Comparison of ENCODE assay signal across 8 cellular contexts in the genomic region with DNA sequence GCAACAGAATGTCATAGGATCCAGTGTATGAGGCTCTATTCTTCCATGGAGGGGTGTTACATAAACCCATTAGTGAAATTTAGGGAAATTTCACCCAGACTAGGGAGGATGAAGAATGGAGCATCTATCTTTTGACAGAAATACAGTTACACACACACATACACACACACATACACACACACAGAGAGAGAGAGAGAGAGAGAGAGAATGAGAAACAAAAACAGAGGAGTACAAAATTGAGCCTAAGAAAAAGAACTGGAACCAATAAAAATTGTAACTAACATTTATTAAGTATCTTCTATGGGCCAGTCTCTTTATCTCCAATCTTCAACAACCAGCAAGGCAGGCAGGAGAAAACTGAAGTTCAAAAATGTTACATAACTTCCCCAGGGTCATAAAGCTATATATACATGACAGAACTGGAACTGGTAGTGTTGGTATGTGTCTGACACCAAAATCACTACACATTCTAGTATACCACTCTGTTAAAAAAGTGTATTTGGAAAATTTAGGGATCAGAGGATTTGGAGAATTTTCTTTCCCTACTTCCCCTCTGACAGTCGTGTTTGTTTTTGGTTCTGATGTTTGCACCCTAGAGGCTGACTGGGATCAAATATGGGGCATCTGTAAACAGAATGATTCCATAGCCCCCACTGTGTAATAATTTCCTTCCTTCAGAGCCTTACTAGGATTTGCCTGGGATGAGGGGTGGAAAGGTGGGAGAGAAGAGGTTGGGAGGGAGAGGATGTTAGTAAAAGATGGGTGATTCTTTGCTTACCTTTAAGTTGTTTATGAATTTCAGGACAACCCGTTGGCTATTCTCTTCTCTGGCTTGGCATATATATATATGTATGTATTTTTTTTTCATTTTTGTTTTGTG. TPM values are rescaled to one million over a fixed set of nuclear protein-coding genes. Genes with fewer than 3 reads are reported as not detected.
DNase-seq lines count a peak whose midpoint lies in the region; ATAC-seq and TF ChIP-seq lines count a peak whose summit lies in the region.

No MANE protein-coding gene starts in this region.

- peak overlapping the region; percentile 97 for H3K4me2 ChIP-seq in PC-3 (ENCODE audit: low read length)

- H3K27me3 ChIP-seq in H7 (ENCODE audit: control insufficient read depth, insufficient read depth, low read length): peaks cover 8% of the 10 kb centered on the region
- no peaks in the 10 kb centered on the region for H3K27me3 ChIP-seq in PC-3 (ENCODE audit: low read length)
- H3K27me3 ChIP-seq in psoas muscle (ENCODE audit: insufficient read depth in 3 of 3, low read length in 2 of 3): no peaks in the 10 kb centered on the region

- peaks cover 36% of the 10 kb centered on the region for H3K79me2 ChIP-seq in PC-3 (ENCODE audit: low read length)

- ATAC-seq in PC-3 (no peak), psoas muscle (no peak), GM21723 (IDR thresholded peaks at IDR 0.05; ENCODE audit: unreplicated experiment) (no peak), GM21529 (IDR thresholded peaks at IDR 0.05; ENCODE audit: unreplicated experiment) (no peak)

- H3K27ac ChIP-seq in PC-3 (ENCODE audit: low read length) (peak overlapping the region; percentile 54), epithelial cell of prostate (peak overlapping the region; percentile 95), psoas muscle (peak overlapping the region; percentile 98)

- POLR2A ChIA-PET in PC-3 (lab: Charles Lee; ENCODE audit: unreplicated experiment): no interaction called here

- peaks cover 30% of the 10 kb centered on the region for H3K4me1 ChIP-seq in PC-3 (ENCODE audit: insufficient read depth, low read length)
- peaks cover 44% of the 10 kb centered on the region for H3K4me1 ChIP-seq in psoas muscle

- CTCF ChIA-PET in PC-3 (lab: Charles Lee): interaction anchor here (0.5 to 1.0 kb wide), 2 partner anchors 208 to 545 kb away, joined by 3 read pairs; no protein-coding TSS in a partner anchor

- DNase-seq in H7 (no peak), PC-3 (no peak), epithelial cell of prostate (ENCODE audit: low read depth, low spot score) (no peak), psoas muscle (no peak), cortex of kidney (lab: John Stamatoyannopoulos, UW) (no peak), NCI-H226 (no peak)

- H3K9ac ChIP-seq in PC-3 (ENCODE audit: low read length): peak overlapping the region; percentile 83; the same call in 1 of the 2 replicates

- no peaks in the 10 kb centered on the region for H3K9me2 ChIP-seq in PC-3 (replicated peaks; ENCODE audit: low read length)

- 14 to 35% (median 18%) methylated on average over 2 of the region's 2 CpGs for WGBS in psoas muscle, 3 donors

- H4K20me1 ChIP-seq in PC-3 (ENCODE audit: low read length): no peaks in the 10 kb centered on the region

- no peaks in the 10 kb centered on the region for H3K36me3 ChIP-seq in H7 (replicated peaks; ENCODE audit: control insufficient read depth, insufficient read depth, low read length)
- no peaks in the 10 kb centered on the region for H3K36me3 ChIP-seq in PC-3 (ENCODE audit: low read depth, low read length)
- H3K36me3 ChIP-seq in psoas muscle (ENCODE audit: insufficient read depth in 1 of 2, low read depth in 1 of 2): no peaks in the 10 kb centered on the region

- no peaks in the 10 kb centered on the region for H3F3A ChIP-seq in PC-3 (ENCODE audit: low read length, unreplicated experiment)

- intact Hi-C loops in PC-3 (cut with micrococcal nuclease) (loop anchor here (5.0 kb wide), 2 partner anchors 96 to 226 kb away; a partner anchor contains a TSS), psoas muscle (cut with DNase I) (loop anchor here (5.0 to 10.0 kb wide), 3 partner anchors 56 to 156 kb away; no protein-coding TSS in a partner anchor)

- TF ChIP-seq CTCF in PC-3 (conservative IDR thresholded peaks at IDR 0.05; ENCODE audit: low read depth, low read length) (no peak), psoas muscle (IDR thresholded peaks at IDR 0.05) (no peak)

- no TSS peak for BruUV-seq in PC-3 (replicated peaks; lab: Mats Ljungman, UMichigan)

- H3K9me3 ChIP-seq in PC-3 (ENCODE audit: low read length) (no peaks in the 10 kb centered on the region), psoas muscle (no peaks in the 10 kb centered on the region)

- peak overlapping the region; percentile 89; the same call in 1 of the 2 replicates for H3K4me3 ChIP-seq in H7 (ENCODE audit: insufficient read depth, low read depth, low read length)
- H3K4me3 ChIP-seq in PC-3 (ENCODE audit: low read length): peak overlapping the region; percentile 90
- peak overlapping the region; percentile 95 for H3K4me3 ChIP-seq in psoas muscle

- H2AFZ ChIP-seq in PC-3 (ENCODE audit: low read length): peak overlapping the region; percentile 100

RNA-seq across cellular contexts. Expression of a gene that starts 1.0 kb away (rescaled TPM):
- 18.0 and 23.8 TPM in 2 replicates for total RNA-seq in H7 (2014; rRNA removed; shearing (Covaris generic))
- 14.2 and 16.6 TPM in 2 replicates for total RNA-seq in PC-3 (2014; rRNA removed)
- 10 to 100 TPM; 29.9 to 39.1 (median 32.0) TPM for total RNA-seq in psoas muscle
- polyA plus RNA-seq in psoas muscle: 10 to 100 TPM; 14.7 to 35.6 (median 22.0) TPM
